19 cellular contexts compared by ENCODE assay signal in the genomic region with DNA sequence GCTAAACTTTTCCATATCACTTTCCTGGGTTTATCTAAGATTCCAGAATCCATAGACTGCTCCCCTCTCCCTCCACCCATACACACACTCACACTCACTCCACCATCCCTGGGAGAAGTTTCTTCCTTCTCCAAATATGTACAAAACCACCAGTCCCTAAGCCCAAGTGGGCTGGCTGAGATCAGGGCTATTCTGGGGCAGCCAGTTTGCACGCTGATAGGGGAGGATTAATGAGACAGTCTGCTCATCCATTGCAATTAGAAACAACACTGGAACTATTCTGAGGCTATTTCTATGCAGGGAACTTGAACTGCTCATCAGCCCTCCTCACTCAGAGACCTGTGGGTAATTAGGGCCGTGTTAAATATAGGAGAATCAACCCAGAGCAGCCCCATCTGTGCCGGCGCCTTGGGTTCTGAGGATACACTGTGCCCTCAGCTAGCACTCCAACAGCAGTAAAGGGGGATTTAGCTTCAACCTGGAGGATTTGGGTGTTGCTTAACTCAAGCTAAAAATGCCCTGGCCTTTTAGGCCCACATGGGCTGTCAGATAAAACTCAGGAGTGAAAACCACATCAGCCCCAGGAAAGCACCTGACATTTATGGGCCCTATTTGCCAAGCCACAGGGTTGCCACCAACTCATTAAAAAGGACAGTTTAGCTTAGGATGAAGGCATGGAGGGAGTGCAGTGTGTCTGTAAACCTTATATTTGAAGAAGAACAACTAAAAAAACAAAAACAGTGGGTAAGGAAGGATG. TPM values are rescaled to one million over a fixed set of nuclear protein-coding genes. Genes with fewer than 3 reads are reported as not detected.
DNase-seq lines count a peak whose midpoint lies in the region; ATAC-seq lines count a peak whose summit lies in the region.
"Had no signal": no experiment of that assay in that cellular context is flagged by ENCODE, and none has a peak within 500 bp of the region (broad histone marks: within the 10 kb centered on the region; RNA-seq: fewer than 3 reads in every experiment).

No MANE protein-coding gene starts in this region.

- CTCF ChIA-PET in activated CD8-positive, alpha-beta memory T cell treated with anti-CD3 and anti-CD28 coated beads, Interleukin-2, amount 10 ng/mL, durations not matched to agents 7 days and 5 days (lab: Charles Lee), result interaction anchor here (1.2 to 1.3 kb wide), 2 partner anchors 21 to 321 kb away, joined by 4 read pairs; no protein-coding TSS in a partner anchor

- H3K4me3 Mint-ChIP-seq in activated CD8-positive, alpha-beta memory T cell treated with anti-CD3 and anti-CD28 coated beads, Interleukin-2, amount 10 ng/mL, durations not matched to agents 7 days and 5 days, result no peak overlapping the region
- H3K4me3 Mint-ChIP-seq in stimulated activated naive CD8-positive, alpha-beta T cell treated with anti-CD3 and anti-CD28 coated beads, Interleukin-15, Interleukin-2, amounts not matched to agents 100 ng/mL and 50 ng/mL, for 24 hours, result no peak overlapping the region
- H3K4me3 Mint-ChIP-seq: central memory CD8-positive, alpha-beta T cell had no signal

- H3K27ac Mint-ChIP-seq in activated CD8-positive, alpha-beta memory T cell treated with anti-CD3 and anti-CD28 coated beads, Interleukin-2, amount 10 ng/mL, durations not matched to agents 7 days and 5 days, result peak overlapping the region; percentile 78
- H3K27ac Mint-ChIP-seq in stimulated activated naive CD8-positive, alpha-beta T cell treated with anti-CD3 and anti-CD28 coated beads, Interleukin-15, Interleukin-2, amounts not matched to agents 100 ng/mL and 50 ng/mL, for 24 hours, result peak overlapping the region; percentile 43

- H3K4me1 Mint-ChIP-seq in activated CD8-positive, alpha-beta memory T cell treated with anti-CD3 and anti-CD28 coated beads, Interleukin-2, amount 10 ng/mL, durations not matched to agents 7 days and 5 days, result peaks cover 35% of the 10 kb centered on the region
- peaks cover 24% of the 10 kb centered on the region for H3K4me1 Mint-ChIP-seq in stimulated activated naive CD8-positive, alpha-beta T cell treated with anti-CD3 and anti-CD28 coated beads, Interleukin-15, Interleukin-2, amounts not matched to agents 100 ng/mL and 50 ng/mL, for 24 hours (ENCODE audit: low read depth)

- intact Hi-C loops in left ventricle myocardium superior (cut with micrococcal nuclease), result no loop called here

- DNase-seq in activated CD8-positive, alpha-beta memory T cell treated with anti-CD3 and anti-CD28 coated beads, Interleukin-2, amount 10 ng/mL, durations not matched to agents 7 days and 5 days, result no peak
- DNase-seq in activated CD8-positive, alpha-beta memory T cell treated with anti-CD3 and anti-CD28 coated beads, Interleukin-2, amount 50 U/mL, for 48 hours, result no peak
- DNase-seq in OCI-M1 (lab: John Stamatoyannopoulos, UW), result peak; percentile 66
- DNase-seq in left ventricle myocardium superior, result no peak
- no peak for DNase-seq in DMS153 treated with DMSO at 0.1 percent for 48 hours (lab: John Stamatoyannopoulos, UW; ENCODE audit: unreplicated experiment)
- no peak for DNase-seq in Kasumi-1 (lab: John Stamatoyannopoulos, UW)
- DNase-seq in nucleus accumbens (lab: John Stamatoyannopoulos, UW), result no peak
- DNase-seq: activated CD4-positive, CD25-positive, alpha-beta regulatory T cell treated with anti-CD3 and anti-CD28 coated beads, Interleukin-2, amount 50 U/mL, for 72 hours; activated gamma-delta T cell; amygdala; DMS 273 treated with DMSO at 0.1 percent for 48 hours; esophagus squamous epithelium; MM.1S; NCI-H2029 treated with DMSO at 0.1 percent for 48 hours; SHP77 treated with DMSO at 0.1 percent for 48 hours; stimulated activated CD4-positive, alpha-beta T cell treated with anti-CD3 and anti-CD28 coated beads, Interleukin-4, amount 100 ng/mL, for 1 hour; testis had no signal

- ATAC-seq in activated CD8-positive, alpha-beta memory T cell treated with anti-CD3 and anti-CD28 coated beads, Interleukin-2, amount 10 ng/mL, durations not matched to agents 7 days and 5 days, result no peak
- ATAC-seq in left ventricle myocardium superior, result peak; percentile 80

- H3K36me3 Mint-ChIP-seq in activated CD8-positive, alpha-beta memory T cell treated with anti-CD3 and anti-CD28 coated beads, Interleukin-2, amount 10 ng/mL, durations not matched to agents 7 days and 5 days, result peaks cover 4% of the 10 kb centered on the region
- no peaks in the 10 kb centered on the region for H3K36me3 Mint-ChIP-seq in stimulated activated naive CD8-positive, alpha-beta T cell treated with anti-CD3 and anti-CD28 coated beads, Interleukin-15, Interleukin-2, amounts not matched to agents 100 ng/mL and 50 ng/mL, for 24 hours (ENCODE audit: low read depth)

- H3K9me3 Mint-ChIP-seq in activated CD8-positive, alpha-beta memory T cell treated with anti-CD3 and anti-CD28 coated beads, Interleukin-2, amount 10 ng/mL, durations not matched to agents 7 days and 5 days (ENCODE audit: low read depth), result peaks cover 2% of the 10 kb centered on the region
- H3K9me3 Mint-ChIP-seq in stimulated activated naive CD8-positive, alpha-beta T cell treated with anti-CD3 and anti-CD28 coated beads, Interleukin-15, Interleukin-2, amounts not matched to agents 100 ng/mL and 50 ng/mL, for 24 hours, result no peaks in the 10 kb centered on the region
- H3K9me3 Mint-ChIP-seq: central memory CD8-positive, alpha-beta T cell had no signal

- H3K27me3 Mint-ChIP-seq in activated CD8-positive, alpha-beta memory T cell treated with anti-CD3 and anti-CD28 coated beads, Interleukin-2, amount 10 ng/mL, durations not matched to agents 7 days and 5 days, result no peaks in the 10 kb centered on the region
- H3K27me3 Mint-ChIP-seq in stimulated activated naive CD8-positive, alpha-beta T cell treated with anti-CD3 and anti-CD28 coated beads, Interleukin-15, Interleukin-2, amounts not matched to agents 100 ng/mL and 50 ng/mL, for 24 hours, result no peaks in the 10 kb centered on the region
- H3K27me3 Mint-ChIP-seq: central memory CD8-positive, alpha-beta T cell had no signal

RNA-seq across cellular contexts. Expression of gene DUSP10, which starts 54.0 kb away (rescaled TPM):
- total RNA-seq in activated CD8-positive, alpha-beta memory T cell treated with anti-CD3 and anti-CD28 coated beads, Interleukin-2, amount 10 ng/mL, durations not matched to agents 7 days and 5 days, result 10 to 100 TPM; 14.3 to 46.3 TPM
- total RNA-seq in left ventricle myocardium superior, result 3.5 TPM
